10 cellular contexts compared by ENCODE assay signal in genomic region chr1:244893836-244894235, GRCh38.
"Had no signal": no experiment of that assay in that cellular context is flagged by ENCODE, and none has a peak within 500 bp of the region (broad histone marks: within the 10 kb centered on the region; RNA-seq: fewer than 3 reads in every experiment).

No MANE protein-coding gene starts in this region.

- ATAC-seq: HCT116 had no signal

- H3K27ac ChIP-seq: GM23248 had no signal

- H3K27ac Mint-ChIP-seq: H9, HFFc6 had no signal

- H3K9ac ChIP-seq: GM23248 had no signal

- H3K4me3 Mint-ChIP-seq: H9, HFFc6 had no signal

- H2AFZ ChIP-seq: GM23248 had no signal

- H3K36me3 ChIP-seq: HAP-1 had no signal

- DNase-seq: GM23248, GOT3, H7, H9, HCEC 1CT, HFFc6 had no signal

- H3K4me3 ChIP-seq: GM23248, HAP-1 had no signal

- H3K9me3 Mint-ChIP-seq: HFFc6 had no signal

- H3K4me1 ChIP-seq: HAP-1 had no signal

- H3K9me3 ChIP-seq: HAP-1 had no signal

- FAIRE-seq: H1, H54 had no signal
